8 cellular contexts compared by ENCODE assay signal in genomic region chr12:10612110-10612509, GRCh38. TPM values are rescaled to one million over a fixed set of nuclear protein-coding genes. Genes with fewer than 3 reads are reported as not detected.
DNase-seq lines count a peak whose midpoint lies in the region; ATAC-seq and TF ChIP-seq lines count a peak whose summit lies in the region.

No MANE protein-coding gene starts in this region.

- peaks cover 32% of the 10 kb centered on the region for H3K36me3 ChIP-seq in BE2C
- peaks cover 0 to 23% (median 7%) of the 10 kb centered on the region in 3 experiments for H3K36me3 ChIP-seq in naive thymus-derived CD4-positive, alpha-beta T cell (ENCODE audit: control insufficient read depth in 2 of 3, insufficient read depth in 3 of 3, low read length in 3 of 3)
- H3K36me3 ChIP-seq in testis (ENCODE audit: low read depth, missing control alignments) = no peaks in the 10 kb centered on the region

- CTCF ChIA-PET in naive thymus-derived CD4-positive, alpha-beta T cell (lab: Charles Lee) = interaction anchor here (0.6 kb wide), 1 partner anchor 91 kb away, joined by 3 read pairs; no protein-coding TSS in a partner anchor
- CTCF ChIA-PET in GM10248 (lab: Yijun Ruan, JAX) = interaction anchor here (0.7 kb wide), 1 partner anchor 137 kb away, joined by 3 read pairs; no protein-coding TSS in a partner anchor

- 43 to 58% methylated on average over 6 of the region's 6 CpGs for WGBS in testis, 2 donors

- H3K4me1 ChIP-seq in BE2C (no peaks in the 10 kb centered on the region), testis (peaks cover 7% of the 10 kb centered on the region)
- H3K4me1 ChIP-seq in naive thymus-derived CD4-positive, alpha-beta T cell (ENCODE audit: control insufficient read depth in 2 of 2, insufficient read depth in 2 of 2, low read length in 2 of 2) = peaks cover 4 to 11% of the 10 kb centered on the region in 2 donors

- H3K4me3 ChIP-seq in BE2C (ENCODE audit: low read depth, low read length) (peak overlapping the region; percentile 91), HL-60 (replicated peaks; ENCODE audit: insufficient read depth, low read length) (peak overlapping the region; percentile 64), testis (no peak overlapping the region)
- H3K4me3 ChIP-seq in naive thymus-derived CD4-positive, alpha-beta T cell (ENCODE audit: low read length) = peak overlapping the region; percentile 74

- TF ChIP-seq POLR2A in testis (IDR thresholded peaks at IDR 0.05) = no peak

- H3K36me3 Mint-ChIP-seq in brain = peaks cover 13% of the 10 kb centered on the region
- H3K36me3 Mint-ChIP-seq in naive thymus-derived CD4-positive, alpha-beta T cell = peaks cover 5 to 23% (median 12%) of the 10 kb centered on the region in 5 donors

- intact Hi-C loops in naive thymus-derived CD4-positive, alpha-beta T cell (cut with micrococcal nuclease) = loop anchor here (2.0 to 10.0 kb wide), 8 partner anchors 63 to 1917 kb away; partner anchors contain the start of genes CLEC2B (in 1 of the 2), ETV6 (in 1 of the 2), RIMKLB (in 1 of the 2) and STYK1 (in 1 of the 2)
- intact Hi-C loops in testis (cut with DNase I; ENCODE audit: low total_unique reads) = loop anchor here (10.0 kb wide), 1 partner anchor 113 kb away; the partner anchor contains the start of gene YBX3

- H3K9me3 Mint-ChIP-seq in brain = peaks cover 0 to 5% (median 0%) of the 10 kb centered on the region in 5 experiments
- H3K9me3 Mint-ChIP-seq in naive thymus-derived CD4-positive, alpha-beta T cell = peaks cover 0 to 8% (median 0%) of the 10 kb centered on the region in 11 donors

- peak overlapping the region; percentile 99 to 100 (median 100) for H3K4me3 Mint-ChIP-seq in brain
- H3K4me3 Mint-ChIP-seq in naive thymus-derived CD4-positive, alpha-beta T cell = peak overlapping the region; percentile 93 to 100 (median 98)

- peaks cover 43% of the 10 kb centered on the region for H3K4me1 Mint-ChIP-seq in brain
- peaks cover 12 to 45% (median 35%) of the 10 kb centered on the region in 7 donors for H3K4me1 Mint-ChIP-seq in naive thymus-derived CD4-positive, alpha-beta T cell

- H3K27me3 Mint-ChIP-seq in brain = peaks cover 12% of the 10 kb centered on the region
- H3K27me3 Mint-ChIP-seq in naive thymus-derived CD4-positive, alpha-beta T cell = peaks cover 0 to 12% (median 0%) of the 10 kb centered on the region in 5 donors

- no peak for TF ChIP-seq CTCF in BE2C (IDR thresholded peaks at IDR 0.05; ENCODE audit: low read depth, low read length)
- TF ChIP-seq CTCF in HL-60 (IDR thresholded peaks at IDR 0.05; ENCODE audit: insufficient read depth, low read length) = no peak
- TF ChIP-seq CTCF in brain (conservative IDR thresholded peaks at IDR 0.05) = no peak
- no peak for TF ChIP-seq CTCF in testis (IDR thresholded peaks at IDR 0.05)
- no peak for TF ChIP-seq CTCF in GM10248 (IDR thresholded peaks at IDR 0.05; ENCODE audit: control extremely low read depth, extremely low read depth, low read depth, missing control alignments)

- POLR2A ChIA-PET in naive thymus-derived CD4-positive, alpha-beta T cell (lab: Charles Lee) = interaction anchor here (0.6 kb wide), 1 partner anchor 398 kb away, joined by 3 read pairs; no protein-coding TSS in a partner anchor
- POLR2A ChIA-PET in GM10248 (lab: Yijun Ruan, JAX) = interaction anchor here (0.7 kb wide), 1 partner anchor 445 kb away, joined by 11 read pairs; no protein-coding TSS in a partner anchor

- DNase-seq in BE2C (no peak), HL-60 (ENCODE audit: low read depth in 1 of 2, low spot score in 1 of 2) (no peak), COLO668 (lab: John Stamatoyannopoulos, UW; ENCODE audit: unreplicated experiment) (no peak), testis (no peak), GM10248 (ENCODE audit: extremely low spot score) (no peak)
- no peak for DNase-seq in naive thymus-derived CD4-positive, alpha-beta T cell

- H3K27me3 ChIP-seq in BE2C = peaks cover 13% of the 10 kb centered on the region
- no peaks in the 10 kb centered on the region for H3K27me3 ChIP-seq in HL-60 (ENCODE audit: insufficient read depth, poor library complexity, severe bottlenecking)
- H3K27me3 ChIP-seq in naive thymus-derived CD4-positive, alpha-beta T cell (ENCODE audit: control insufficient read depth in 2 of 2, insufficient read depth in 2 of 2, low read length in 2 of 2) = no peaks in the 10 kb centered on the region
- no peaks in the 10 kb centered on the region for H3K27me3 ChIP-seq in testis

- H3K27ac Mint-ChIP-seq in brain = peak overlapping the region; percentile 100
- H3K27ac Mint-ChIP-seq in naive thymus-derived CD4-positive, alpha-beta T cell = peak overlapping the region; percentile 97 to 100 (median 100)

- ATAC-seq in naive thymus-derived CD4-positive, alpha-beta T cell = no peak
- ATAC-seq in HG03159 (IDR thresholded peaks at IDR 0.05; ENCODE audit: unreplicated experiment) = no peak

- H3K27ac ChIP-seq in HL-60 (replicated peaks) = peak overlapping the region; percentile 97
- peak overlapping the region; percentile 9 for H3K27ac ChIP-seq in naive thymus-derived CD4-positive, alpha-beta T cell (ENCODE audit: low read depth, low read length)
- H3K27ac ChIP-seq in testis = no peak overlapping the region

- H3K9me3 ChIP-seq in BE2C (no peaks in the 10 kb centered on the region), testis (no peaks in the 10 kb centered on the region)
- H3K9me3 ChIP-seq in naive thymus-derived CD4-positive, alpha-beta T cell (ENCODE audit: control insufficient read depth in 2 of 3, low read length in 3 of 3) = no peaks in the 10 kb centered on the region

RNA-seq across cellular contexts. Expression of gene MAGOHB, which starts 1.3 kb away (rescaled TPM):
- 56.8 TPM for polyA plus RNA-seq in BE2C (2012; ENCODE audit: insufficient read depth, insufficient read length, low read depth)
- polyA plus RNA-seq in brain (ENCODE audit: insufficient read depth, low read depth, low replicate concordance) (24.9 TPM), testis (ENCODE audit: insufficient read depth, low read depth, low replicate concordance) (20.5 TPM)
- 10 to 100 TPM; 12.1 to 43.1 (median 24.8) TPM for total RNA-seq in naive thymus-derived CD4-positive, alpha-beta T cell
- 10 to 100 TPM; 26.0 to 61.6 TPM for polyA plus RNA-seq in naive thymus-derived CD4-positive, alpha-beta T cell
- total RNA-seq in testis = 10 to 100 TPM; 16.1 to 16.7 TPM

Comparison
In these comparisons a context has a peak if more than half of its experiments do, and no peak if none do; other contexts are left out.
1. H3K4me3 ChIP-seq: peak in BE2C (single experiment), HL-60 (single experiment) and naive thymus-derived CD4-positive, alpha-beta T cell (single experiment); none in testis (0 of 2).
2. H3K27ac ChIP-seq: peak in HL-60 (single experiment) and naive thymus-derived CD4-positive, alpha-beta T cell (single experiment); none in testis (0 of 2).